1 cellular context compared by ENCODE assay signal in the genomic region with DNA sequence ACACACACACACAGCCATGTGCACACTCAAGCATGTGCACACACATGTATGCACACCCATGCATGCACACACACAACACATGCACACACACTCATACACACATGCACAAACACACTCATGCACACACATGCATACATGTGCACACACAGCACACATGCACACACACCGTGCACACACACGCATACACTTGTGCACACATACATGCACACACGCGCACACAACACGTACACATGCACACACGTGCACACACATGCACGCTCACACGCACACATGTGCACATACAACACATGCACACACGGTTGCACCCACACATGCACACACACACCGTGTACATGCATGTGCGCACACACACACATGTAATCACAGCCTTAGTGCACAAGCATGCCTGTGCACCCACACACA.
TF ChIP-seq lines count a peak whose summit lies in the region.

No MANE protein-coding gene starts in this region.

TF ChIP-seq in SK-N-SH treated with all-trans-retinoic acid at 6 μM for 48 hours, 23 proteins besides CTCF, POLR2A, EP300 and RAD21 (continued from another document):
- no peak for TF ChIP-seq PPARA (CRISPR knock-in tag; IDR thresholded peaks at IDR 0.05; ENCODE audit: borderline replicate concordance)
- TF ChIP-seq CSRNP3 (CRISPR knock-in tag; IDR thresholded peaks at IDR 0.05): no peak
- TF ChIP-seq ZFP3 (CRISPR knock-in tag; IDR thresholded peaks at IDR 0.05): no peak
- TF ChIP-seq ZNF565 (CRISPR knock-in tag; conservative IDR thresholded peaks at IDR 0.05; ENCODE audit: low read depth): no peak
